Comparison of ENCODE assay signal across 13 cellular contexts in genomic region chr5:124439609-124440008, GRCh38.
"Had no signal": no experiment of that assay in that cellular context is flagged by ENCODE, and none has a peak within 500 bp of the region (broad histone marks: within the 10 kb centered on the region; RNA-seq: fewer than 3 reads in every experiment).

No MANE protein-coding gene starts in this region.

- ATAC-seq: gastroesophageal sphincter; stimulated activated naive CD8-positive, alpha-beta T cell treated with anti-CD3 and anti-CD28 coated beads, Interleukin-15, Interleukin-2, amounts not matched to agents 100 U/mL and 50 U/mL, for 24 hours had no signal

- H3K4me1 ChIP-seq: ascending aorta, gastroesophageal sphincter, sigmoid colon had no signal

- DNase-seq: activated CD4-positive, alpha-beta memory T cell treated with anti-CD3 and anti-CD28 coated beads for 36 hours; activated CD4-positive, alpha-beta T cell treated with anti-CD3 and anti-CD28 coated beads for 1 hour; activated gamma-delta T cell; activated T-cell treated with anti-CD3 and anti-CD28 coated beads, Interleukin-2, amount 50 U/mL, for 48 hours; effector memory CD4-positive, alpha-beta T cell; sigmoid colon; stimulated activated naive CD8-positive, alpha-beta T cell treated with anti-CD3 and anti-CD28 coated beads, Interleukin-15, Interleukin-2, amounts not matched to agents 100 U/mL and 50 U/mL, for 24 hours; T-helper 9 cell had no signal

- H3K27me3 ChIP-seq: ascending aorta, gastroesophageal sphincter, sigmoid colon had no signal

- H3K36me3 ChIP-seq: ascending aorta, gastroesophageal sphincter, sigmoid colon, thoracic aorta had no signal

- H3K9me3 ChIP-seq: thoracic aorta had no signal

- H3K27ac ChIP-seq: ascending aorta, coronary artery, epithelial cell of prostate, gastroesophageal sphincter, sigmoid colon, thoracic aorta had no signal

- H3K4me3 ChIP-seq: ascending aorta, coronary artery, gastroesophageal sphincter, sigmoid colon, thoracic aorta had no signal
